In the genomic region with DNA sequence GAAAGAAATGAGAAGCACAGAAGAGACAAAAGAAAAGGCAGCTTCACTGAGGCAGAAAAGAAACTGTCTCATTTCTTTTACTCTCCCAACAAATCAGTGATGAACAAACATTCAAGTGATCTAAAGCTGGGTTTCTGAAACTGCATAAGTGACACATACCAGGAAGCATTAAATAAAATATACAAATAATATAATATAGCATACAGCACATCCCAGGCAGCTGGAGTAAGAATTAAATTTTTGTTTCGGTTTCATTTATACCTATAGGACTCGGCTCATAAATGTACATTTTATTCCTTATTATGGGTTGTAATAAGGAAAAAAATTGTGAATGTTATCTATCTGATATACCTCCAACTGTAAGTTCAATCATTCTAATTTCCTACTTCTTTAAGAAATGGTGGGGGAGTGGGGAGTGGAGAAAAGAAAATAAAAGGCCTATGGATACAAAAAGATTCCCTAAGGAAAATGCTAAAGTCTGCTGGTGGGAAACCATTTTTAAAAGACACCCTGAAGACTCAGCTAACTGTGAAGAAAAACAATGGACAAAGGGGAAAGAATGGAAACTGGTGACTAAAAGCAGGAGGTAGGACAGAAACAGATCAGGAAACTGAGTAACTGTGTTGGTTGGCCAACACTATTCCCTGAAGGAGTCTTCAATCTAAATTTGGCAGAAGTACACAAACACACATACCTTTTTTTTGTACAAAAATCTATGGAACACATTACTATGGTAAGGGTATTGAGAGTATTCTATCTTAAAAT, we compare ENCODE assay signal across 2 cellular contexts.
TF ChIP-seq lines count a peak whose summit lies in the region.

No MANE protein-coding gene starts in this region.

TF ChIP-seq in GM12878, 131 proteins besides CTCF, POLR2A, EP300 and RAD21 (continues in another document):
- TF ChIP-seq NR2C1 (IDR thresholded peaks at IDR 0.05) (no peak), NRF1 (conservative IDR thresholded peaks at IDR 0.05; ENCODE audit: low read depth, low read length) (no peak), TAF1 (IDR thresholded peaks at IDR 0.05; ENCODE audit: borderline replicate concordance, low read depth, low read length) (no peak), IRF4 (IDR thresholded peaks at IDR 0.05; ENCODE audit: low read depth, low read length) (no peak), MYC (IDR thresholded peaks at IDR 0.05; ENCODE audit: insufficient read depth, insufficient read length, insufficient replicate concordance, low read length, severe bottlenecking) (no peak), POLR2AphosphoS5 (IDR thresholded peaks at IDR 0.05; ENCODE audit: low read length) (no peak), BRCA1 (IDR thresholded peaks at IDR 0.05; ENCODE audit: low read depth, low read length) (no peak)
- TF ChIP-seq, protein P1, sequence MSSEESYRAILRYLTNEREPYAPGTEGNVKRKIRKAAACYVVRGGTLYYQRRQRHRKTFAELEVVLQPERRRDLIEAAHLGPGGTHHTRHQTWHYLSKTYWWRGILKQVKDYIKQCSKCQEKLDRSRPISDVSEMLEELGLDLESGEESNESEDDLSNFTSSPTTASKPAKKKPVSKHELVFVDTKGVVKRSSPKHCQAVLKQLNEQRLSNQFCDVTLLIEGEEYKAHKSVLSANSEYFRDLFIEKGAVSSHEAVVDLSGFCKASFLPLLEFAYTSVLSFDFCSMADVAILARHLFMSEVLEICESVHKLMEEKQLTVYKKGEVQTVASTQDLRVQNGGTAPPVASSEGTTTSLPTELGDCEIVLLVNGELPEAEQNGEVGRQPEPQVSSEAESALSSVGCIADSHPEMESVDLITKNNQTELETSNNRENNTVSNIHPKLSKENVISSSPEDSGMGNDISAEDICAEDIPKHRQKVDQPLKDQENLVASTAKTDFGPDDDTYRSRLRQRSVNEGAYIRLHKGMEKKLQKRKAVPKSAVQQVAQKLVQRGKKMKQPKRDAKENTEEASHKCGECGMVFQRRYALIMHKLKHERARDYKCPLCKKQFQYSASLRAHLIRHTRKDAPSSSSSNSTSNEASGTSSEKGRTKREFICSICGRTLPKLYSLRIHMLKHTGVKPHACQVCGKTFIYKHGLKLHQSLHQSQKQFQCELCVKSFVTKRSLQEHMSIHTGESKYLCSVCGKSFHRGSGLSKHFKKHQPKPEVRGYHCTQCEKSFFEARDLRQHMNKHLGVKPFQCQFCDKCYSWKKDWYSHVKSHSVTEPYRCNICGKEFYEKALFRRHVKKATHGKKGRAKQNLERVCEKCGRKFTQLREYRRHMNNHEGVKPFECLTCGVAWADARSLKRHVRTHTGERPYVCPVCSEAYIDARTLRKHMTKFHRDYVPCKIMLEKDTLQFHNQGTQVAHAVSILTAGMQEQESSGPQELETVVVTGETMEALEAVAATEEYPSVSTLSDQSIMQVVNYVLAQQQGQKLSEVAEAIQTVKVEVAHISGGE (CRISPR knock-in tag; IDR thresholded peaks at IDR 0.05) = no peak
- TF ChIP-seq, protein P2, sequence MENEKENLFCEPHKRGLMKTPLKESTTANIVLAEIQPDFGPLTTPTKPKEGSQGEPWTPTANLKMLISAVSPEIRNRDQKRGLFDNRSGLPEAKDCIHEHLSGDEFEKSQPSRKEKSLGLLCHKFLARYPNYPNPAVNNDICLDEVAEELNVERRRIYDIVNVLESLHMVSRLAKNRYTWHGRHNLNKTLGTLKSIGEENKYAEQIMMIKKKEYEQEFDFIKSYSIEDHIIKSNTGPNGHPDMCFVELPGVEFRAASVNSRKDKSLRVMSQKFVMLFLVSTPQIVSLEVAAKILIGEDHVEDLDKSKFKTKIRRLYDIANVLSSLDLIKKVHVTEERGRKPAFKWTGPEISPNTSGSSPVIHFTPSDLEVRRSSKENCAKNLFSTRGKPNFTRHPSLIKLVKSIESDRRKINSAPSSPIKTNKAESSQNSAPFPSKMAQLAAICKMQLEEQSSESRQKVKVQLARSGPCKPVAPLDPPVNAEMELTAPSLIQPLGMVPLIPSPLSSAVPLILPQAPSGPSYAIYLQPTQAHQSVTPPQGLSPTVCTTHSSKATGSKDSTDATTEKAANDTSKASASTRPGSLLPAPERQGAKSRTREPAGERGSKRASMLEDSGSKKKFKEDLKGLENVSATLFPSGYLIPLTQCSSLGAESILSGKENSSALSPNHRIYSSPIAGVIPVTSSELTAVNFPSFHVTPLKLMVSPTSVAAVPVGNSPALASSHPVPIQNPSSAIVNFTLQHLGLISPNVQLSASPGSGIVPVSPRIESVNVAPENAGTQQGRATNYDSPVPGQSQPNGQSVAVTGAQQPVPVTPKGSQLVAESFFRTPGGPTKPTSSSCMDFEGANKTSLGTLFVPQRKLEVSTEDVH (IDR thresholded peaks at IDR 0.05; ENCODE audit: low read depth, partially characterized antibody) = no peak
- TF ChIP-seq, protein P3, sequence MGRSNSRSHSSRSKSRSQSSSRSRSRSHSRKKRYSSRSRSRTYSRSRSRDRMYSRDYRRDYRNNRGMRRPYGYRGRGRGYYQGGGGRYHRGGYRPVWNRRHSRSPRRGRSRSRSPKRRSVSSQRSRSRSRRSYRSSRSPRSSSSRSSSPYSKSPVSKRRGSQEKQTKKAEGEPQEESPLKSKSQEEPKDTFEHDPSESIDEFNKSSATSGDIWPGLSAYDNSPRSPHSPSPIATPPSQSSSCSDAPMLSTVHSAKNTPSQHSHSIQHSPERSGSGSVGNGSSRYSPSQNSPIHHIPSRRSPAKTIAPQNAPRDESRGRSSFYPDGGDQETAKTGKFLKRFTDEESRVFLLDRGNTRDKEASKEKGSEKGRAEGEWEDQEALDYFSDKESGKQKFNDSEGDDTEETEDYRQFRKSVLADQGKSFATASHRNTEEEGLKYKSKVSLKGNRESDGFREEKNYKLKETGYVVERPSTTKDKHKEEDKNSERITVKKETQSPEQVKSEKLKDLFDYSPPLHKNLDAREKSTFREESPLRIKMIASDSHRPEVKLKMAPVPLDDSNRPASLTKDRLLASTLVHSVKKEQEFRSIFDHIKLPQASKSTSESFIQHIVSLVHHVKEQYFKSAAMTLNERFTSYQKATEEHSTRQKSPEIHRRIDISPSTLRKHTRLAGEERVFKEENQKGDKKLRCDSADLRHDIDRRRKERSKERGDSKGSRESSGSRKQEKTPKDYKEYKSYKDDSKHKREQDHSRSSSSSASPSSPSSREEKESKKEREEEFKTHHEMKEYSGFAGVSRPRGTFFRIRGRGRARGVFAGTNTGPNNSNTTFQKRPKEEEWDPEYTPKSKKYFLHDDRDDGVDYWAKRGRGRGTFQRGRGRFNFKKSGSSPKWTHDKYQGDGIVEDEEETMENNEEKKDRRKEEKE (IDR thresholded peaks at IDR 0.05) = no peak

TF ChIP-seq in HepG2, 621 proteins besides CTCF, POLR2A, EP300 and RAD21 (continues in another document):
- TF ChIP-seq RORA (CRISPR knock-in tag; IDR thresholded peaks at IDR 0.05) (no peak), SOX6 (IDR thresholded peaks at IDR 0.05) (no peak), SOX6 (CRISPR knock-in tag; IDR thresholded peaks at IDR 0.05) (no peak), ZNF589 (CRISPR knock-in tag; conservative IDR thresholded peaks at IDR 0.05) (no peak), MTA1 (CRISPR knock-in tag; IDR thresholded peaks at IDR 0.05; ENCODE audit: borderline replicate concordance) (no peak), ERF (CRISPR knock-in tag; IDR thresholded peaks at IDR 0.05) (no peak), KLF16 (CRISPR knock-in tag; IDR thresholded peaks at IDR 0.05) (no peak), CENPT (CRISPR knock-in tag; IDR thresholded peaks at IDR 0.05; ENCODE audit: low read depth) (no peak), SMAD9 (CRISPR knock-in tag; IDR thresholded peaks at IDR 0.05) (no peak), ZNF292 (CRISPR knock-in tag; IDR thresholded peaks at IDR 0.05; ENCODE audit: borderline replicate concordance, low read depth) (no peak)
- TF ChIP-seq, protein P4, sequence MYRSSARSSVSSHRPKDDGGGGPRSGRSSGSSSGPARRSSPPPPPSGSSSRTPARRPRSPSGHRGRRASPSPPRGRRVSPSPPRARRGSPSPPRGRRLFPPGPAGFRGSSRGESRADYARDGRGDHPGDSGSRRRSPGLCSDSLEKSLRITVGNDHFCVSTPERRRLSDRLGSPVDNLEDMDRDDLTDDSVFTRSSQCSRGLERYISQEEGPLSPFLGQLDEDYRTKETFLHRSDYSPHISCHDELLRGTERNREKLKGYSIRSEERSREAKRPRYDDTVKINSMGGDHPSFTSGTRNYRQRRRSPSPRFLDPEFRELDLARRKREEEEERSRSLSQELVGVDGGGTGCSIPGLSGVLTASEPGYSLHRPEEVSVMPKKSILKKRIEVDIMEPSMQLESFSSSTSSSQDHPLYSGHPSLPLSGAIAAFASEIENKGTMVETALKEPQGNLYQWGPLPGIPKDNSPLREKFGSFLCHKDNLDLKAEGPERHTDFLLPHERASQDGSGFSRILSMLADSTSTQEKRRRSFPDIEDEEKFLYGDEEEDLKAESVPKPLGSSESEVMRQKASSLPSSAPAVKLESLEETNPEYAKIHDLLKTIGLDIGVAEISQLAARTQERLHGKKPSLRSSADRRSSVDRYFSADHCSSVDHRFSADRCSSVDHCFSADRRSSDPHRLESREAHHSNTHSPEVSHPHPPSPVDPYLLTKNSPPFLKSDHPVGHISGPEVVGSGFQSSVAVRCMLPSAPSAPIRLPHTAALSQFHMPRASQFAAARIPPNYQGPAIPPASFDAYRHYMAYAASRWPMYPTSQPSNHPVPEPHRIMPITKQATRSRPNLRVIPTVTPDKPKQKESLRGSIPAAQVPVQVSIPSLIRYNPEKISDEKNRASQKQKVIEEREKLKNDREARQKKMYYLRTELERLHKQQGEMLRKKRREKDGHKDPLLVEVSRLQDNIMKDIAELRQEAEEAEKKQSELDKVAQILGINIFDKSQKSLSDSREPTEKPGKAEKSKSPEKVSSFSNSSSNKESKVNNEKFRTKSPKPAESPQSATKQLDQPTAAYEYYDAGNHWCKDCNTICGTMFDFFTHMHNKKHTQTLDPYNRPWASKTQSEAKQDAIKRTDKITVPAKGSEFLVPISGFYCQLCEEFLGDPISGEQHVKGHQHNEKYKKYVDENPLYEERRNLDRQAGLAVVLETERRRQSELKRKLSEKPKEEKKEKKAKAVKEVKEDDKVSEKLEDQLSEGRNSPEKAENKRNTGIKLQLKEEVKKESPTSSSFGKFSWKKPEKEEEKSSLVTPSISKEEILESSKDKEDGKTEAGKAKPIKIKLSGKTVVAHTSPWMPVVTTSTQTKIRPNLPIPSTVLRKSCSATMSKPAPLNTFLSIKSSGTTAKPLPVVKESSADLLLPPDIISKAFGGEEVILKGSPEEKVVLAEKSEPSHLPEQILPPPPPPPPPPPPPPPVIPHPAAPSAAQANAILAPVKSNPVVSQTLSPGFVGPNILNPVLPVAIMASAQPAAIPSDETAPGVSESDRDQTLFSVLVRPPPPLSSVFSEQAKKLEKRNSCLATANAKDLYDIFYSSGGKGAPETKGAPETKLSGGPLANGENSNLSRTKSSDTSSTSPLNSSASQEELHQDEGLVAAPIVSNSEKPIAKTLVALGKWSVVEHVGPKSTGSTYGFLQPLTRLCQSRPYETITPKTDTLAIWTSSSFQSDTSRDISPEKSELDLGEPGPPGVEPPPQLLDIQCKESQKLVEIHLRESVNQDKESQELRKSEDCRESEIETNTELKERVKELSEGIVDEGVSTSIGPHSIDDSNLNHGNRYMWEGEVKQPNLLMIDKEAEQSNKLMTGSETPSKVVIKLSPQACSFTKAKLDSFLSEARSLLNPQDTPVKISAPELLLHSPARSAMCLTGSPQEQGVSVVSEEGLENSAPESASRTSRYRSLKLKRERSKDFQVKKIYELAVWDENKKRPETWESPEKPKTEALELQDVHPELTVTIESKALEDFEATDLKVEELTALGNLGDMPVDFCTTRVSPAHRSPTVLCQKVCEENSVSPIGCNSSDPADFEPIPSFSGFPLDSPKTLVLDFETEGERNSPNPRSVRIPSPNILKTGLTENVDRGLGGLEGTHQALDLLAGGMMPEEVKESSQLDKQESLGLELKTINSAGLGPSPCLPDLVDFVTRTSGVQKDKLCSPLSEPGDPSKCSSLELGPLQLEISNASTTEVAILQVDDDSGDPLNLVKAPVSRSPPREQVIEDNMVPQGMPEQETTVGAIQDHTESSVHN (CRISPR knock-in tag; IDR thresholded peaks at IDR 0.05) = no peak
- TF ChIP-seq, protein P5, sequence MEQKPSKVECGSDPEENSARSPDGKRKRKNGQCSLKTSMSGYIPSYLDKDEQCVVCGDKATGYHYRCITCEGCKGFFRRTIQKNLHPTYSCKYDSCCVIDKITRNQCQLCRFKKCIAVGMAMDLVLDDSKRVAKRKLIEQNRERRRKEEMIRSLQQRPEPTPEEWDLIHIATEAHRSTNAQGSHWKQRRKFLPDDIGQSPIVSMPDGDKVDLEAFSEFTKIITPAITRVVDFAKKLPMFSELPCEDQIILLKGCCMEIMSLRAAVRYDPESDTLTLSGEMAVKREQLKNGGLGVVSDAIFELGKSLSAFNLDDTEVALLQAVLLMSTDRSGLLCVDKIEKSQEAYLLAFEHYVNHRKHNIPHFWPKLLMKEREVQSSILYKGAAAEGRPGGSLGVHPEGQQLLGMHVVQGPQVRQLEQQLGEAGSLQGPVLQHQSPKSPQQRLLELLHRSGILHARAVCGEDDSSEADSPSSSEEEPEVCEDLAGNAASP (CRISPR knock-in tag; IDR thresholded peaks at IDR 0.05; ENCODE audit: borderline replicate concordance) = no peak
- TF ChIP-seq, protein P6, sequence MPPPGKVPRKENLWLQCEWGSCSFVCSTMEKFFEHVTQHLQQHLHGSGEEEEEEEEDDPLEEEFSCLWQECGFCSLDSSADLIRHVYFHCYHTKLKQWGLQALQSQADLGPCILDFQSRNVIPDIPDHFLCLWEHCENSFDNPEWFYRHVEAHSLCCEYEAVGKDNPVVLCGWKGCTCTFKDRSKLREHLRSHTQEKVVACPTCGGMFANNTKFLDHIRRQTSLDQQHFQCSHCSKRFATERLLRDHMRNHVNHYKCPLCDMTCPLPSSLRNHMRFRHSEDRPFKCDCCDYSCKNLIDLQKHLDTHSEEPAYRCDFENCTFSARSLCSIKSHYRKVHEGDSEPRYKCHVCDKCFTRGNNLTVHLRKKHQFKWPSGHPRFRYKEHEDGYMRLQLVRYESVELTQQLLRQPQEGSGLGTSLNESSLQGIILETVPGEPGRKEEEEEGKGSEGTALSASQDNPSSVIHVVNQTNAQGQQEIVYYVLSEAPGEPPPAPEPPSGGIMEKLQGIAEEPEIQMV (CRISPR knock-in tag; IDR thresholded peaks at IDR 0.05; ENCODE audit: low read depth) = no peak
- TF ChIP-seq, protein P7, sequence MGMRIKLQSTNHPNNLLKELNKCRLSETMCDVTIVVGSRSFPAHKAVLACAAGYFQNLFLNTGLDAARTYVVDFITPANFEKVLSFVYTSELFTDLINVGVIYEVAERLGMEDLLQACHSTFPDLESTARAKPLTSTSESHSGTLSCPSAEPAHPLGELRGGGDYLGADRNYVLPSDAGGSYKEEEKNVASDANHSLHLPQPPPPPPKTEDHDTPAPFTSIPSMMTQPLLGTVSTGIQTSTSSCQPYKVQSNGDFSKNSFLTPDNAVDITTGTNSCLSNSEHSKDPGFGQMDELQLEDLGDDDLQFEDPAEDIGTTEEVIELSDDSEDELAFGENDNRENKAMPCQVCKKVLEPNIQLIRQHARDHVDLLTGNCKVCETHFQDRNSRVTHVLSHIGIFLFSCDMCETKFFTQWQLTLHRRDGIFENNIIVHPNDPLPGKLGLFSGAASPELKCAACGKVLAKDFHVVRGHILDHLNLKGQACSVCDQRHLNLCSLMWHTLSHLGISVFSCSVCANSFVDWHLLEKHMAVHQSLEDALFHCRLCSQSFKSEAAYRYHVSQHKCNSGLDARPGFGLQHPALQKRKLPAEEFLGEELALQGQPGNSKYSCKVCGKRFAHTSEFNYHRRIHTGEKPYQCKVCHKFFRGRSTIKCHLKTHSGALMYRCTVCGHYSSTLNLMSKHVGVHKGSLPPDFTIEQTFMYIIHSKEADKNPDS (CRISPR knock-in tag; IDR thresholded peaks at IDR 0.05) = no peak
- TF ChIP-seq, protein P8, sequence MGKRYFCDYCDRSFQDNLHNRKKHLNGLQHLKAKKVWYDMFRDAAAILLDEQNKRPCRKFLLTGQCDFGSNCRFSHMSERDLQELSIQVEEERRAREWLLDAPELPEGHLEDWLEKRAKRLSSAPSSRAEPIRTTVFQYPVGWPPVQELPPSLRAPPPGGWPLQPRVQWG (CRISPR knock-in tag; IDR thresholded peaks at IDR 0.05; ENCODE audit: borderline replicate concordance, low read depth) = no peak
